ENCODE assay signal across 9 cellular contexts in the genomic region with DNA sequence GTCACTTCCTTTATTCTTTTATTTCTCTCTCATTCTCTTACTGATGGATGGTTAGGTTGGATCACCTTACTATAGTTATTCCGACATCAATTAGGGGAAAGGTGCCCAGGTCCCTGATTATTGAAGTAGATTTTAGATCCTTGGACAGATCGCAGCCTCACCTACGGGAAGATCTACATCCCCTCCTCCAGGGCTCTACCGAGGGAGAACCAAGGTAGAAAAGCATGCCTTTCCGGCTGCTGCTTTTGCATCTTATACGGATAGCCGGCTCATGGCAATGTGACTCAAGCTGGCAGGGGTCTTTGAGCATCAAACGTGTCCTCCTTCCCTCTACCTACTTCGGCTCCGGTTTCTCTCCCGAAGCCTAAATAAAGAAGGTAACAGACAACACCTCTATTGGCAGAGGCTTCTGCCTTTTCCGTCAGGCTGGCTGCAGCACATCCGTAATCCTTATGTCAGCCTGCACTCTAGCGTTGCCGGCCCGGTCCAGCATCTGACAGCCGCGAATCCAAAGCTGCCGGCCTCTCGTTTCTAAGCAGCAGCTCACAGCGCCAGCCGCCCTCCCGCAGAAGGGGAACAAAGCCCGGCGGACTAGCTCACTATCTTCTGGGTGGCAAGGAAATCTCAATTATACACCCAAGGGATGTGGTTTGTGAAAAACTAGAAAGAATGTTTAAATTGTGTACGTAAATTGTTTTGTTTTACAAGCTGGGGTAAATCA. TPM values are rescaled to one million over a fixed set of nuclear protein-coding genes. Genes with fewer than 3 reads are reported as not detected.
DNase-seq lines count a peak whose midpoint lies in the region; ATAC-seq, FAIRE-seq and TF ChIP-seq lines count a peak whose summit lies in the region.
"Had no signal": no experiment of that assay in that cellular context is flagged by ENCODE, and none has a peak within 500 bp of the region (broad histone marks: within the 10 kb centered on the region; RNA-seq: fewer than 3 reads in every experiment).

No MANE protein-coding gene starts in this region.

- peak in 2 of 3 experiments; percentile 25 to 40; a peak in 2 of 6 replicates for TF ChIP-seq CTCF in K562 (IDR thresholded peaks at IDR 0.05 in 2 of 3, conservative IDR thresholded peaks at IDR 0.05 in 1 of 3; ENCODE audit: insufficient read depth in 2 of 3, low read depth in 1 of 3, low read length in 3 of 3)
- no peak for TF ChIP-seq CTCF in GM13976 (IDR thresholded peaks at IDR 0.05; ENCODE audit: borderline replicate concordance, control extremely low read depth, extremely low read depth, insufficient read depth, missing control alignments)

- WGBS in K562 (ENCODE audit: insufficient coverage, low coverage, missing lambda C conversion rate), result 1% methylated on average over 25 of the region's 26 CpGs

- no peak overlapping the region for H3K4me2 ChIP-seq in K562 (ENCODE audit: insufficient read depth, low read length)

- H3K36me3 Mint-ChIP-seq in stimulated activated naive B cell treated with anti-CD40 and anti-IgM and Interleukin-4, amounts not matched to agents 10 μg/mL and 1 μg/mL and 100 μg/mL, for 72 hours, result no peaks in the 10 kb centered on the region

- H3K4me1 ChIP-seq in K562 (replicated peaks in 1 of 2; ENCODE audit: control insufficient read depth in 2 of 2, insufficient read depth in 2 of 2, low read length in 2 of 2) (no peaks in the 10 kb centered on the region), iPS-18a (ENCODE audit: control insufficient read depth, low read depth, low read length) (peaks cover 23% of the 10 kb centered on the region)

- H3K36me3 ChIP-seq in K562 (ENCODE audit: control insufficient read depth, insufficient read depth, low read length) (no peaks in the 10 kb centered on the region), iPS-18a (ENCODE audit: control insufficient read depth, low read depth, low read length) (no peaks in the 10 kb centered on the region)

- no peaks in the 10 kb centered on the region for H3K4me1 Mint-ChIP-seq in stimulated activated naive B cell treated with anti-CD40 and anti-IgM and Interleukin-4, amounts not matched to agents 10 μg/mL and 1 μg/mL and 100 μg/mL, for 72 hours

- H2AFZ ChIP-seq in K562 (ENCODE audit: low read depth, low read length), result no peak overlapping the region

- intact Hi-C loops in K562 (cut with micrococcal nuclease), result loop anchor here (5.0 kb wide), 1 partner anchor 79 kb away; no protein-coding TSS in a partner anchor

- no peak for FAIRE-seq in K562 (lab: Jason Lieb, UNC)
- FAIRE-seq: A204.1 had no signal

- POLR2A ChIA-PET in K562 (lab: Yijun Ruan, JAX), result interaction anchor here (1.1 kb wide), 1 partner anchor 18 kb away, joined by 3 read pairs; no protein-coding TSS in a partner anchor

- CTCF ChIA-PET in K562 (lab: Yijun Ruan, JAX; ENCODE audit: low intra/inter-chr PET ratio), result interaction anchor here (0.7 kb wide), 1 partner anchor 71 kb away, joined by 4 read pairs; no protein-coding TSS in a partner anchor

- no peaks in the 10 kb centered on the region for H3K9me3 Mint-ChIP-seq in stimulated activated naive B cell treated with anti-CD40 and anti-IgM and Interleukin-4, amounts not matched to agents 10 μg/mL and 1 μg/mL and 100 μg/mL, for 72 hours

- no peak for TF ChIP-seq POLR2A in K562 (conservative IDR thresholded peaks at IDR 0.05)

- DNase-seq in DMS53 (lab: John Stamatoyannopoulos, UW), result peak; percentile 32
- no peak for DNase-seq in DMS53 treated with DMSO at 0.1 percent for 48 hours (lab: John Stamatoyannopoulos, UW; ENCODE audit: unreplicated experiment)
- peak; percentile 57 for DNase-seq in NCI-H1092 (lab: John Stamatoyannopoulos, UW)
- DNase-seq in K562 (ENCODE audit: extremely low read depth in 1 of 4, low spot score in 3 of 4), result peak in 2 of 4 experiments; percentile 13 to 19
- DNase-seq in stimulated activated naive B cell treated with anti-CD40 and anti-IgM and Interleukin-4, amounts not matched to agents 10 μg/mL and 1 μg/mL and 100 μg/mL, for 72 hours, result peak; percentile 2
- no peak for DNase-seq in GM13976 (ENCODE audit: low spot score)

- no peaks in the 10 kb centered on the region for H3K9me1 ChIP-seq in K562 (ENCODE audit: control insufficient read depth, insufficient read depth, low read length)

- H3K4me3 Mint-ChIP-seq in stimulated activated naive B cell treated with anti-CD40 and anti-IgM and Interleukin-4, amounts not matched to agents 10 μg/mL and 1 μg/mL and 100 μg/mL, for 72 hours, result no peak overlapping the region

- peak in 1 of 2 experiments; percentile 42; a peak in 3 of 4 replicates for TF ChIP-seq RAD21 in K562 (CRISPR knock-in tag; conservative IDR thresholded peaks at IDR 0.05 in 1 of 2, IDR thresholded peaks at IDR 0.05 in 1 of 2)

- peaks cover 7 to 14% of the 10 kb centered on the region in 2 experiments; a peak in 4 of 5 replicates for H3K27me3 ChIP-seq in K562 (ENCODE audit: control insufficient read depth in 2 of 2, insufficient read depth in 2 of 2, low read length in 2 of 2)
- peaks cover 19% of the 10 kb centered on the region for H3K27me3 ChIP-seq in iPS-18a (ENCODE audit: control insufficient read depth, insufficient read depth, low read length)

- no peak overlapping the region for H3K9ac ChIP-seq in K562 (ENCODE audit: insufficient read depth in 1 of 2, low read depth in 2 of 2, low read length in 2 of 2)
- H3K9ac ChIP-seq in iPS-18a (ENCODE audit: low read length), result no peak overlapping the region

- H3K27me3 Mint-ChIP-seq in stimulated activated naive B cell treated with anti-CD40 and anti-IgM and Interleukin-4, amounts not matched to agents 10 μg/mL and 1 μg/mL and 100 μg/mL, for 72 hours, result peaks cover 19 to 45% of the 10 kb centered on the region in 2 donors

- no peaks in the 10 kb centered on the region for H4K20me1 ChIP-seq in K562 (replicated peaks; ENCODE audit: control insufficient read depth, insufficient read depth, low read length)

- TF ChIP-seq EP300 in K562 (IDR thresholded peaks at IDR 0.05; ENCODE audit: low read length), result no peak

- no peak overlapping the region for H3K27ac Mint-ChIP-seq in stimulated activated naive B cell treated with anti-CD40 and anti-IgM and Interleukin-4, amounts not matched to agents 10 μg/mL and 1 μg/mL and 100 μg/mL, for 72 hours

- no peaks in the 10 kb centered on the region for H3K79me2 ChIP-seq in K562 (ENCODE audit: control insufficient read depth, insufficient read depth, low read length)

- in situ Hi-C loops in K562 (cut with MboI) (no loop called here), GM13976 (cut with MboI; ENCODE audit: low sequenced_read_pairs, unreplicated experiment) (no loop called here)

- H3K27ac ChIP-seq in K562 (ENCODE audit: extremely low read depth, low read depth, low read length) (no peak overlapping the region), iPS-18a (ENCODE audit: low read length) (no peak overlapping the region)

- BruUV-seq in K562 (replicated peaks; lab: Mats Ljungman, UMichigan), result no TSS peak

- ATAC-seq in K562, result peak; percentile 68; the same call in 2 of the 3 replicates
- ATAC-seq in stimulated activated naive B cell treated with anti-CD40 and anti-IgM and Interleukin-4, amounts not matched to agents 10 μg/mL and 1 μg/mL and 100 μg/mL, for 72 hours (replicated peaks), result peak; percentile 25 to 57
- ATAC-seq in HG03196 (IDR thresholded peaks at IDR 0.05; ENCODE audit: unreplicated experiment), result no peak

- H3K4me3 ChIP-seq in K562 (no peak overlapping the region), iPS-18a (ENCODE audit: low read length) (peak overlapping the region; percentile 54)

- H3K9me3 ChIP-seq in K562 (replicated peaks; ENCODE audit: control insufficient read depth, insufficient read depth, low read depth, low read length) (no peaks in the 10 kb centered on the region), iPS-18a (ENCODE audit: control insufficient read depth, low read depth, low read length) (no peaks in the 10 kb centered on the region)

TF ChIP-seq in K562, 482 proteins besides CTCF, POLR2A, EP300 and RAD21 (continues in another document):
- TF ChIP-seq ARNT (IDR thresholded peaks at IDR 0.05) (no peak), NR2F6 (CRISPR knock-in tag; IDR thresholded peaks at IDR 0.05) (no peak), FOXJ2 (tag; IDR thresholded peaks at IDR 0.05) (no peak), SAFB (IDR thresholded peaks at IDR 0.05; ENCODE audit: borderline replicate concordance, low read depth, low read length) (no peak), SP2 (IDR thresholded peaks at IDR 0.05; ENCODE audit: extremely low read depth, low read depth, low read length, poor library complexity, severe bottlenecking) (no peak), SIX5 (IDR thresholded peaks at IDR 0.05; ENCODE audit: borderline replicate concordance in 1 of 2, insufficient read depth in 1 of 2, low read depth in 1 of 2, low read length in 2 of 2) (no peak), ZNF311 (CRISPR knock-in tag; IDR thresholded peaks at IDR 0.05) (no peak), GABPB2 (CRISPR knock-in tag; conservative IDR thresholded peaks at IDR 0.05) (no peak), EWSR1 (IDR thresholded peaks at IDR 0.05; ENCODE audit: borderline replicate concordance, low read depth, partially characterized antibody) (no peak), MEIS2 (IDR thresholded peaks at IDR 0.05; ENCODE audit: partially characterized antibody) (no peak), DMBX1 (CRISPR knock-in tag; IDR thresholded peaks at IDR 0.05; ENCODE audit: borderline replicate concordance) (no peak), ZSCAN29 (IDR thresholded peaks at IDR 0.05) (no peak)

RNA-seq across cellular contexts. Expression of a gene that starts 46.9 kb away (rescaled TPM):
- 0.12 TPM in 2 replicates for total RNA-seq in K562 (2011; cell fraction: chromatin; rRNA removed; ENCODE audit: low replicate concordance)
- total RNA-seq in K562 (2011; cell fraction: nucleolus; rRNA removed), result not detected in 2 replicates
- total RNA-seq in K562 (2011; cell fraction: nucleoplasm; rRNA removed), result not detected in 2 replicates
- total RNA-seq in K562 (2014; rRNA removed) (0.14 and 0.20 TPM in 2 replicates), K562 (2014; rRNA removed; fragmentation: Illumina TruSeq; extraction: Trizol) (not detected in 2 replicates), K562 (2015; rRNA removed; fragmentation: Illumina TruSeq; extraction: Trizol) (0.08 and 0.29 TPM in 2 replicates), K562 (2021) (0.09 and 0.11 TPM in 2 replicates)
- polyA plus RNA-seq in K562 (2011; rRNA removed) (not detected in 2 replicates), K562 (2014; fragmentation: Illumina TruSeq; extraction: Trizol) (0.06 and 0.07 TPM in 2 replicates), K562 (2014; fragmentation: Nextera tagmentation; extraction: Ambion mirVana) (not detected), K562 (2014; rRNA removed) (0.04 and 0.29 TPM in 2 replicates)
- polyA plus RNA-seq in K562 (2011; cell fraction: cytosol; rRNA removed), result not detected in 2 replicates
- 0.04 and 0.09 TPM in 2 replicates for polyA plus RNA-seq in K562 (2011; cell fraction: nucleus; rRNA removed)
- polyA plus RNA-seq in K562 (2012), result 0.07 and 0.33 TPM in 2 replicates
- polyA minus RNA-seq in K562 (2011; rRNA and poly(A)+ RNA removed), result not detected in 2 replicates
- polyA minus RNA-seq in K562 (2011; cell fraction: cytosol; rRNA and poly(A)+ RNA removed), result not detected in 2 replicates
- not detected in 2 replicates for polyA minus RNA-seq in K562 (2011; cell fraction: nucleus; rRNA and poly(A)+ RNA removed)

Comparison
In these comparisons a context has a peak if more than half of its experiments do, and no peak if none do; other contexts are left out.
1. DNase-seq: peak in DMS53 (single experiment), NCI-H1092 (single experiment) and stimulated activated naive B cell treated with anti-CD40 and anti-IgM and Interleukin-4, amounts not matched to agents 10 μg/mL and 1 μg/mL and 100 μg/mL, for 72 hours (single experiment); none in DMS53 treated with DMSO at 0.1 percent for 48 hours (single experiment) and GM13976 (single experiment).